Comparison of ENCODE assay signal across 8 cellular contexts in genomic region chr19:33906578-33907335, GRCh38.
DNase-seq lines count a peak whose midpoint lies in the region; ATAC-seq and TF ChIP-seq lines count a peak whose summit lies in the region.
"Had no signal": no experiment of that assay in that cellular context is flagged by ENCODE, and none has a peak within 500 bp of the region (broad histone marks: within the 10 kb centered on the region; RNA-seq: fewer than 3 reads in every experiment).

No MANE protein-coding gene starts in this region.

- CTCF ChIA-PET in naive thymus-derived CD4-positive, alpha-beta T cell (lab: Charles Lee): interaction anchor here (0.6 kb wide), 1 partner anchor 9 kb away, joined by 4 read pairs; no protein-coding TSS in a partner anchor

- no peak overlapping the region for H2BK12ac ChIP-seq in mesenchymal stem cell (ENCODE audit: low read length in 2 of 2)

- H3K79me1 ChIP-seq in mesenchymal stem cell (replicated peaks; ENCODE audit: low read length, poor library complexity, severe bottlenecking): no peaks in the 10 kb centered on the region

- no peak overlapping the region for H3K4me3 ChIP-seq in mesenchymal stem cell (ENCODE audit: insufficient read depth in 1 of 2, low read depth in 1 of 2, low read length in 2 of 2)
- peak overlapping the region; percentile 23 to 62 (median 52) for H3K4me3 ChIP-seq in tibial nerve
- no peak overlapping the region for H3K4me3 ChIP-seq in naive thymus-derived CD4-positive, alpha-beta T cell (ENCODE audit: low read length)

- TF ChIP-seq CTCF in tibial nerve (IDR thresholded peaks at IDR 0.05): no peak

- H3K14ac ChIP-seq in mesenchymal stem cell (ENCODE audit: low read length in 2 of 2): no peak overlapping the region

- H4K8ac ChIP-seq in mesenchymal stem cell (ENCODE audit: low read length): no peak overlapping the region

- H3K4me2 ChIP-seq in mesenchymal stem cell (ENCODE audit: low read length, poor library complexity, severe bottlenecking): peak overlapping the region; percentile 2

- no peak for TF ChIP-seq POLR2A in tibial nerve (IDR thresholded peaks at IDR 0.05)

- no peak overlapping the region for H2AFZ ChIP-seq in mesenchymal stem cell (ENCODE audit: low read depth, low read length)

- H2BK15ac ChIP-seq in mesenchymal stem cell (ENCODE audit: low read depth, poor library complexity, severe bottlenecking): no peak overlapping the region

- H2BK5ac ChIP-seq in mesenchymal stem cell (ENCODE audit: low read depth, low read length, poor library complexity, severe bottlenecking): no peak overlapping the region

- no peak overlapping the region for H3K27ac Mint-ChIP-seq in naive thymus-derived CD4-positive, alpha-beta T cell

- intact Hi-C loops in naive thymus-derived CD4-positive, alpha-beta T cell (cut with micrococcal nuclease): no loop called here

- no peaks in the 10 kb centered on the region for H3K36me3 ChIP-seq in mesenchymal stem cell (ENCODE audit: control insufficient read depth in 1 of 2, insufficient read depth in 2 of 2, low read depth in 1 of 2, low read length in 2 of 2)
- H3K36me3 ChIP-seq in tibial nerve: no peaks in the 10 kb centered on the region
- no peaks in the 10 kb centered on the region for H3K36me3 ChIP-seq in naive thymus-derived CD4-positive, alpha-beta T cell (ENCODE audit: control insufficient read depth in 2 of 3, insufficient read depth in 3 of 3, low read length in 3 of 3)

- POLR2A ChIA-PET in naive thymus-derived CD4-positive, alpha-beta T cell (lab: Charles Lee): no interaction called here

- H3K9ac ChIP-seq in mesenchymal stem cell (ENCODE audit: low read length): no peak overlapping the region

- H3K4me1 ChIP-seq in mesenchymal stem cell (ENCODE audit: control insufficient read depth, insufficient read depth, low read depth, low read length) (peaks cover 16% of the 10 kb centered on the region), tibial nerve (peaks cover 0 to 20% (median 10%) of the 10 kb centered on the region in 4 donors)
- H3K4me1 ChIP-seq in naive thymus-derived CD4-positive, alpha-beta T cell (ENCODE audit: control insufficient read depth in 2 of 2, insufficient read depth in 2 of 2, low read length in 2 of 2): no peaks in the 10 kb centered on the region

- H3K4me3 Mint-ChIP-seq in naive thymus-derived CD4-positive, alpha-beta T cell: peak overlapping the region in 3 of 10 donors; percentile 44 to 59 (median 48)

- peaks cover 0 to 17% (median 7%) of the 10 kb centered on the region in 7 donors for H3K4me1 Mint-ChIP-seq in naive thymus-derived CD4-positive, alpha-beta T cell

- H3K36me3 Mint-ChIP-seq in naive thymus-derived CD4-positive, alpha-beta T cell: no peaks in the 10 kb centered on the region

- H2AK5ac ChIP-seq in mesenchymal stem cell (ENCODE audit: low read length, severe bottlenecking): no peak overlapping the region

- H3K27me3 ChIP-seq in mesenchymal stem cell (ENCODE audit: control insufficient read depth in 1 of 2, insufficient read depth in 1 of 2, low read length in 2 of 2): peaks cover 15 to 39% of the 10 kb centered on the region in 2 experiments
- peaks cover 0 to 17% of the 10 kb centered on the region in 2 donors for H3K27me3 ChIP-seq in tibial nerve
- no peaks in the 10 kb centered on the region for H3K27me3 ChIP-seq in naive thymus-derived CD4-positive, alpha-beta T cell (ENCODE audit: control insufficient read depth in 2 of 2, insufficient read depth in 2 of 2, low read length in 2 of 2)

- H3K9me3 ChIP-seq in mesenchymal stem cell (ENCODE audit: control insufficient read depth, low read length) (no peaks in the 10 kb centered on the region), tibial nerve (no peaks in the 10 kb centered on the region)
- no peaks in the 10 kb centered on the region for H3K9me3 ChIP-seq in naive thymus-derived CD4-positive, alpha-beta T cell (ENCODE audit: control insufficient read depth in 2 of 3, low read length in 3 of 3)

- no peak overlapping the region for H3K4ac ChIP-seq in mesenchymal stem cell (ENCODE audit: low read depth in 1 of 2, low read length in 2 of 2)

- peak overlapping the region; percentile 74 for H3K27ac ChIP-seq in epithelial cell of prostate
- H3K27ac ChIP-seq in mesenchymal stem cell (ENCODE audit: low read length, poor library complexity, severe bottlenecking): no peak overlapping the region
- H3K27ac ChIP-seq in tibial nerve: peak overlapping the region in 3 of 4 donors; percentile 67 to 78 (median 74)
- H3K27ac ChIP-seq in naive thymus-derived CD4-positive, alpha-beta T cell (ENCODE audit: low read depth, low read length): no peak overlapping the region

- no peak overlapping the region for H2BK120ac ChIP-seq in mesenchymal stem cell (ENCODE audit: low read depth, low read length)

- DNase-seq in RPMI7951 (ENCODE audit: low read depth) (peak; percentile 89), epithelial cell of prostate (ENCODE audit: low read depth, low spot score) (no peak), mesenchymal stem cell (peak; percentile 6), tibial nerve (ENCODE audit: low spot score in 2 of 2) (no peak), NCI-H187 treated with DMSO at 0.1 percent for 48 hours (lab: John Stamatoyannopoulos, UW) (no peak), RPMI8226 (no peak)
- DNase-seq in naive thymus-derived CD4-positive, alpha-beta T cell: no peak
- DNase-seq: NCI-H2171 treated with DMSO at 0.1 percent for 48 hours had no signal

- 10% methylated on average over 59 of the region's 59 CpGs for WGBS in mesenchymal stem cell
- WGBS in tibial nerve, 2 donors: 18 to 20% methylated on average over 6 to 33 of the region's 59 CpGs

- no peak for ATAC-seq in naive thymus-derived CD4-positive, alpha-beta T cell

- no peak overlapping the region for H4K91ac ChIP-seq in mesenchymal stem cell (ENCODE audit: low read length)

- peaks cover 0 to 15% (median 0%) of the 10 kb centered on the region in 11 donors for H3K9me3 Mint-ChIP-seq in naive thymus-derived CD4-positive, alpha-beta T cell

- H3K18ac ChIP-seq in mesenchymal stem cell (ENCODE audit: low read depth in 1 of 2, low read length in 2 of 2): no peak overlapping the region

- H3K23ac ChIP-seq in mesenchymal stem cell (ENCODE audit: low read length in 2 of 2): no peak overlapping the region

- no peak for TF ChIP-seq EP300 in tibial nerve (IDR thresholded peaks at IDR 0.05)

- H3K27me3 Mint-ChIP-seq in naive thymus-derived CD4-positive, alpha-beta T cell: peaks cover 48 to 62% (median 57%) of the 10 kb centered on the region in 5 donors

Comparison
In these comparisons a context has a peak if more than half of its experiments do, and no peak if none do; other contexts are left out.
1. DNase-seq: peak in RPMI7951 (single experiment) and mesenchymal stem cell (single experiment); none in epithelial cell of prostate (single experiment), tibial nerve (0 of 2), NCI-H187 treated with DMSO at 0.1 percent for 48 hours (single experiment), RPMI8226 (single experiment) and naive thymus-derived CD4-positive, alpha-beta T cell (0 of 9).
2. H3K27ac ChIP-seq: peak in epithelial cell of prostate (single experiment) and tibial nerve (3 of 4); none in mesenchymal stem cell (single experiment) and naive thymus-derived CD4-positive, alpha-beta T cell (single experiment).
3. H3K4me3 ChIP-seq: peak in tibial nerve (4 of 4); none in mesenchymal stem cell (0 of 2) and naive thymus-derived CD4-positive, alpha-beta T cell (single experiment).